In genomic region chr14:22553445-22553844, GRCh38 we compare ENCODE assay signal across 17 cellular contexts. TPM values are rescaled to one million over a fixed set of nuclear protein-coding genes. Genes with fewer than 3 reads are reported as not detected.
DNase-seq lines count a peak whose midpoint lies in the region; ATAC-seq, FAIRE-seq and TF ChIP-seq lines count a peak whose summit lies in the region.
"Had no signal": no experiment of that assay in that cellular context is flagged by ENCODE, and none has a peak within 500 bp of the region (broad histone marks: within the 10 kb centered on the region; RNA-seq: fewer than 3 reads in every experiment).

No MANE protein-coding gene starts in this region.

- 75 to 91% (median 83%) methylated on average over 5 of the region's 5 CpGs for WGBS in small intestine, 3 donors

- H3K4me1 ChIP-seq in small intestine (ENCODE audit: control insufficient read depth in 2 of 2, insufficient read depth in 1 of 2, low read depth in 1 of 2, low read length in 1 of 2) = no peaks in the 10 kb centered on the region

- H3K4me3 Mint-ChIP-seq in T-helper 1 cell treated with Interleukin-12 subunit alpha and Interleukin-12 subunit beta and Interleukin-4 antibody, amounts not matched to agents 30 μg/mL and 1 μg/mL, for 36 hours = peak overlapping the region; percentile 25
- peak overlapping the region; percentile 86 for H3K4me3 Mint-ChIP-seq in activated naive CD8-positive, alpha-beta T cell treated with anti-CD3 and anti-CD28 coated beads, Interleukin-2, amount 50 U/mL, for 24 hours

- no peak for ATAC-seq in activated naive CD8-positive, alpha-beta T cell treated with anti-CD3 and anti-CD28 coated beads, Interleukin-2, amount 50 U/mL, for 24 hours
- ATAC-seq: mucosa of descending colon, psoas muscle had no signal

- no peak overlapping the region for H3K4me3 ChIP-seq in small intestine (ENCODE audit: low read depth in 1 of 2, low read length in 2 of 2)
- H3K4me3 ChIP-seq: mucosa of descending colon, psoas muscle had no signal

- H3K27ac ChIP-seq in RWPE1 = 0 out of 2 replicates have a peak overlapping the region, but pooled peaks have one; percentile 6
- H3K27ac ChIP-seq in small intestine (ENCODE audit: low read depth in 1 of 2, low read length in 1 of 2) = peak overlapping the region; percentile 51 to 72
- H3K27ac ChIP-seq: 22Rv1, psoas muscle had no signal

- TF ChIP-seq CTCF in RWPE1 (conservative IDR thresholded peaks at IDR 0.05; ENCODE audit: low read depth) = no peak

- H3K27me3 Mint-ChIP-seq in T-helper 1 cell treated with Interleukin-12 subunit alpha and Interleukin-12 subunit beta and Interleukin-4 antibody, amounts not matched to agents 30 μg/mL and 1 μg/mL, for 36 hours (ENCODE audit: low read depth) = peaks cover 4% of the 10 kb centered on the region
- H3K27me3 Mint-ChIP-seq in activated naive CD8-positive, alpha-beta T cell treated with anti-CD3 and anti-CD28 coated beads, Interleukin-2, amount 50 U/mL, for 24 hours = peaks cover 4% of the 10 kb centered on the region

- H3K27me3 ChIP-seq in small intestine (ENCODE audit: control insufficient read depth in 2 of 2, insufficient read depth in 2 of 2, low read length in 2 of 2) = no peaks in the 10 kb centered on the region

- CTCF ChIA-PET in RWPE1 (lab: Yijun Ruan, JAX) = interaction anchor here (1.5 kb wide), 1 partner anchor 165 kb away, joined by 4 read pairs; no protein-coding TSS in a partner anchor

- POLR2A ChIA-PET in RWPE1 (lab: Yijun Ruan, JAX; ENCODE audit: low non-redundant PET) = no interaction called here

- no peaks in the 10 kb centered on the region for H3K9me3 ChIP-seq in small intestine (ENCODE audit: control insufficient read depth, low read depth)
- H3K9me3 ChIP-seq: mucosa of descending colon, psoas muscle had no signal

- FAIRE-seq in small intestine (lab: Jason Lieb, UNC) = no peak
- FAIRE-seq: GM12891 had no signal

- H3K9me3 Mint-ChIP-seq in T-helper 1 cell treated with Interleukin-12 subunit alpha and Interleukin-12 subunit beta and Interleukin-4 antibody, amounts not matched to agents 30 μg/mL and 1 μg/mL, for 36 hours = no peaks in the 10 kb centered on the region
- peaks cover 4% of the 10 kb centered on the region for H3K9me3 Mint-ChIP-seq in activated naive CD8-positive, alpha-beta T cell treated with anti-CD3 and anti-CD28 coated beads, Interleukin-2, amount 50 U/mL, for 24 hours

- DNase-seq in T-helper 1 cell (no peak), RWPE1 (ENCODE audit: low spot score) (no peak), small intestine (no peak), cerebellum (ENCODE audit: low spot score) (no peak), NCI-H128 (lab: John Stamatoyannopoulos, UW; ENCODE audit: unreplicated experiment) (no peak), activated gamma-delta T cell treated with Interleukin-2 at 50 U/mL for 16 hours (no peak)
- DNase-seq in activated naive CD8-positive, alpha-beta T cell treated with anti-CD3 and anti-CD28 coated beads, Interleukin-2, amount 50 U/mL, for 24 hours = no peak
- DNase-seq: erythroblast, islet precursor cell, Karpas-422, mucosa of descending colon, NCI-H146, NCI-H510A, psoas muscle had no signal

- no peaks in the 10 kb centered on the region for H3K36me3 ChIP-seq in small intestine (ENCODE audit: control insufficient read depth in 2 of 2, insufficient read depth in 2 of 2, low read length in 2 of 2)

- peaks cover 85% of the 10 kb centered on the region for H3K4me1 Mint-ChIP-seq in T-helper 1 cell treated with Interleukin-12 subunit alpha and Interleukin-12 subunit beta and Interleukin-4 antibody, amounts not matched to agents 30 μg/mL and 1 μg/mL, for 36 hours (ENCODE audit: low read depth)
- H3K4me1 Mint-ChIP-seq in activated naive CD8-positive, alpha-beta T cell treated with anti-CD3 and anti-CD28 coated beads, Interleukin-2, amount 50 U/mL, for 24 hours = peaks cover 93% of the 10 kb centered on the region

- peak overlapping the region; percentile 97 for H3K27ac Mint-ChIP-seq in T-helper 1 cell treated with Interleukin-12 subunit alpha and Interleukin-12 subunit beta and Interleukin-4 antibody, amounts not matched to agents 30 μg/mL and 1 μg/mL, for 36 hours
- H3K27ac Mint-ChIP-seq in activated naive CD8-positive, alpha-beta T cell treated with anti-CD3 and anti-CD28 coated beads, Interleukin-2, amount 50 U/mL, for 24 hours = peak overlapping the region; percentile 96

- H3K36me3 Mint-ChIP-seq in T-helper 1 cell treated with Interleukin-12 subunit alpha and Interleukin-12 subunit beta and Interleukin-4 antibody, amounts not matched to agents 30 μg/mL and 1 μg/mL, for 36 hours (ENCODE audit: low read depth) = peaks cover 61% of the 10 kb centered on the region
- H3K36me3 Mint-ChIP-seq in activated naive CD8-positive, alpha-beta T cell treated with anti-CD3 and anti-CD28 coated beads, Interleukin-2, amount 50 U/mL, for 24 hours (ENCODE audit: low read depth) = peaks cover 58% of the 10 kb centered on the region

RNA-seq across cellular contexts. Expression of gene DAD1, which starts 35.6 kb away (rescaled TPM):
- 100 to 1,000 TPM; 147 to 313 (median 249) TPM for polyA plus RNA-seq in small intestine
- total RNA-seq in cerebellum = 77.2 TPM

RNA-seq across cellular contexts. Expression of gene ABHD4, which starts 44.7 kb away (rescaled TPM):
- 10 to 100 TPM; 11.5 to 38.7 (median 24.6) TPM for polyA plus RNA-seq in small intestine
- 6.1 TPM for total RNA-seq in cerebellum
